Comparison of ENCODE assay signal across 8 cellular contexts in the genomic region with DNA sequence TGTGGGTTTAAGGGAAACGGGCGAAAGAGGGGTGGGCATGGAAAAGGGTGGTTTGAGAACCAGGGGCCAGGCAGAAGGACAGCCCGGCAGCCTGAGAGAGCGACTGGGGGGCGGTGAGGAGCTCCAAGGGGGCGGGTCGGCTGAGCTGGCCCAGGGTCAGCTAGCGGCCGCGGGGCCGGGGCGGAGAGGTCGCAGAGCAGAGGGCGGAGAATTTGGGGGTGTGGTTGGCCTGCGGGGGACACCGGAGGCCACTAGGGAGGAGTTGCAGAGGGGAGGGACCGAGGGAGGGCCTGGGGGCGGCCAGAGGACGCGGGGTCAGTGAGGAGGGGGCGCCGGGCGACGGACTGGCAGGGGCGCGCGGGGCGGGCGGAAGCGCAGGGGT. TPM values are rescaled to one million over a fixed set of nuclear protein-coding genes. Genes with fewer than 3 reads are reported as not detected.
DNase-seq lines count a peak whose midpoint lies in the region; ATAC-seq and TF ChIP-seq lines count a peak whose summit lies in the region.

No MANE protein-coding gene starts in this region.

- H3K27ac ChIP-seq in mucosa of rectum (ENCODE audit: low read depth in 2 of 2, low read length in 2 of 2) (no peak overlapping the region), vagina (peak overlapping the region; percentile 66)

- peaks cover 3% of the 10 kb centered on the region in 2 donors for H3K4me1 ChIP-seq in mucosa of rectum (ENCODE audit: control insufficient read depth in 2 of 2, insufficient read depth in 2 of 2, low read length in 2 of 2)
- H3K4me1 ChIP-seq in vagina: peaks cover 25% of the 10 kb centered on the region

- H3K4me3 ChIP-seq in mucosa of rectum (ENCODE audit: low read length in 2 of 2) (peak overlapping the region; percentile 6 to 28), vagina (peak overlapping the region; percentile 52 to 76)

- no peaks in the 10 kb centered on the region for H3K9me3 Mint-ChIP-seq in dendritic cell treated with granulocyte-macrophage colony-stimulating factor and Interleukin-4, amounts not matched to agents 40 ng/mL and 50 ng/mL, for 4 days

- peaks cover 18% of the 10 kb centered on the region for H3K4me1 Mint-ChIP-seq in dendritic cell treated with granulocyte-macrophage colony-stimulating factor and Interleukin-4, amounts not matched to agents 40 ng/mL and 50 ng/mL, for 4 days (ENCODE audit: low read depth)

- H3K27ac Mint-ChIP-seq in dendritic cell treated with granulocyte-macrophage colony-stimulating factor and Interleukin-4, amounts not matched to agents 40 ng/mL and 50 ng/mL, for 4 days: no peak overlapping the region

- peaks cover 24% of the 10 kb centered on the region in 2 donors for H3K27me3 ChIP-seq in mucosa of rectum (ENCODE audit: control insufficient read depth in 2 of 2, insufficient read depth in 2 of 2, low read length in 2 of 2)
- no peaks in the 10 kb centered on the region for H3K27me3 ChIP-seq in vagina

- peak overlapping the region; percentile 69 for H3K4me3 Mint-ChIP-seq in dendritic cell treated with granulocyte-macrophage colony-stimulating factor and Interleukin-4, amounts not matched to agents 40 ng/mL and 50 ng/mL, for 4 days

- no peak for TF ChIP-seq CTCF in vagina (IDR thresholded peaks at IDR 0.05)

- peaks cover 47% of the 10 kb centered on the region for H3K27me3 Mint-ChIP-seq in dendritic cell treated with granulocyte-macrophage colony-stimulating factor and Interleukin-4, amounts not matched to agents 40 ng/mL and 50 ng/mL, for 4 days

- no peaks in the 10 kb centered on the region for H3K36me3 Mint-ChIP-seq in dendritic cell treated with granulocyte-macrophage colony-stimulating factor and Interleukin-4, amounts not matched to agents 40 ng/mL and 50 ng/mL, for 4 days (ENCODE audit: low read depth)

- no peaks in the 10 kb centered on the region for H3K36me3 ChIP-seq in mucosa of rectum (ENCODE audit: control insufficient read depth in 2 of 2, insufficient read depth in 2 of 2, low read length in 2 of 2)
- no peaks in the 10 kb centered on the region for H3K36me3 ChIP-seq in vagina

- no peak overlapping the region for H3K9ac ChIP-seq in mucosa of rectum (ENCODE audit: low read depth in 1 of 2, low read length in 2 of 2)

- intact Hi-C loops in Right ventricle myocardium inferior (cut with DNase I): no loop called here
- intact Hi-C loops in cardiac septum (cut with DNase I): no loop called here
- intact Hi-C loops in dendritic cell treated with granulocyte-macrophage colony-stimulating factor and Interleukin-4, amounts not matched to agents 40 ng/mL and 50 ng/mL, for 4 days (cut with micrococcal nuclease): loop anchor here (10.0 kb wide), 1 partner anchor 206 kb away; a partner anchor contains a TSS
- intact Hi-C loops in vagina (cut with DNase I): loop anchor here (10.0 kb wide), 1 partner anchor 56 kb away; a partner anchor contains a TSS

- H3K9me3 ChIP-seq in mucosa of rectum (ENCODE audit: control insufficient read depth in 2 of 2, low read length in 2 of 2): no peaks in the 10 kb centered on the region
- no peaks in the 10 kb centered on the region for H3K9me3 ChIP-seq in vagina

- TF ChIP-seq POLR2A in vagina (IDR thresholded peaks at IDR 0.05): no peak

- DNase-seq in Right ventricle myocardium inferior (ENCODE audit: missing footprints) (no peak), cardiac septum (ENCODE audit: low spot score) (no peak), vagina (ENCODE audit: extremely low spot score in 2 of 2) (no peak), NOMO-1 treated with DMSO at 0.1 percent for 48 hours (lab: John Stamatoyannopoulos, UW; ENCODE audit: unreplicated experiment) (no peak), NCI-H1694 (lab: John Stamatoyannopoulos, UW) (no peak)

- ATAC-seq in Right ventricle myocardium inferior: peak; percentile 13
- ATAC-seq in GM18858 (IDR thresholded peaks at IDR 0.05; ENCODE audit: unreplicated experiment): no peak

RNA-seq across cellular contexts. Expression of a gene that starts 54.7 kb away (rescaled TPM):
- total RNA-seq in Right ventricle myocardium inferior: 776 TPM
- total RNA-seq in cardiac septum: 519 TPM
- total RNA-seq in vagina: 534 TPM

Comparison
In these comparisons a context has a peak if more than half of its experiments do, and no peak if none do; other contexts are left out.
1. intact Hi-C loops: an anchor here in dendritic cell treated with granulocyte-macrophage colony-stimulating factor and Interleukin-4, amounts not matched to agents 40 ng/mL and 50 ng/mL, for 4 days (10.0 kb wide) and vagina (10.0 kb wide); none called in Right ventricle myocardium inferior and cardiac septum.